Comparison of ENCODE assay signal across 18 cellular contexts in the genomic region with DNA sequence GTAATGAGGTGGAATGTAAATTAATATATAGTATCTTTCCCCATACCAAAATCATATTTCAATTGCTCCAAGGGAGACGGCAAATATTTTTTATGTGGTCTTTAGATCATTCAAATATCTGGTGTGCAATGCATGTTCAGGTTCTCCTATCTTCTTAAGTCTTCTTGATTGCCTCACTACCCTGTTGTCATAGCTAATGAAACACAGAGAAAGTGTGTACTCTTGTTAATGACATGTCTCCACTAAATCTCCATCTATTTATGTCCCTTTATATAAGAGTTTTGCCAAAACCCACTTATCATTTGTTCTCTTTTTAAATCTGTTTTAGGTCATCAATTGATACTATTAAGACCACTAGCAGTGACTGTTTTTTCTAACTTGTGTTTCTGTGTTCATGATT. TPM values are rescaled to one million over a fixed set of nuclear protein-coding genes. Genes with fewer than 3 reads are reported as not detected.
A peak's percentile ranks its signal among the peaks of the same experiment; 100 is the strongest.
DNase-seq lines count a peak whose midpoint lies in the region; ATAC-seq and TF ChIP-seq lines count a peak whose summit lies in the region.
"Had no signal": no experiment of that assay in that cellular context is flagged by ENCODE, and none has a peak within 500 bp of the region (broad histone marks: within the 10 kb centered on the region; RNA-seq: fewer than 3 reads in every experiment).

No MANE protein-coding gene starts in this region.

- H3K9ac ChIP-seq in mesenchymal stem cell (ENCODE audit: low read length): peak overlapping the region; percentile 67
- H3K9ac ChIP-seq in subcutaneous abdominal adipose tissue (ENCODE audit: low read length in 5 of 5): peak overlapping the region in 1 of 5 donors; percentile 60

- no peaks in the 10 kb centered on the region for H3K27me3 ChIP-seq in Panc1 (ENCODE audit: control insufficient read depth, insufficient read depth, low read length)
- no peaks in the 10 kb centered on the region for H3K27me3 ChIP-seq in mesenchymal stem cell (ENCODE audit: control insufficient read depth in 1 of 2, insufficient read depth in 1 of 2, low read length in 2 of 2)
- no peaks in the 10 kb centered on the region for H3K27me3 ChIP-seq in subcutaneous abdominal adipose tissue (ENCODE audit: control insufficient read depth in 5 of 5, insufficient read depth in 4 of 5, low read length in 5 of 5)
- no peaks in the 10 kb centered on the region for H3K27me3 ChIP-seq in CD4-positive, alpha-beta memory T cell (ENCODE audit: insufficient read depth, low read length)

- no peak overlapping the region for H3K4ac ChIP-seq in mesenchymal stem cell (ENCODE audit: low read depth in 1 of 2, low read length in 2 of 2)

- H3K27ac Mint-ChIP-seq in chondrocyte (ENCODE audit: unreplicated experiment): peak overlapping the region; percentile 93
- no peak overlapping the region for H3K27ac Mint-ChIP-seq in CD4-positive, alpha-beta memory T cell
- H3K27ac Mint-ChIP-seq: B cell, nephron progenitor cell had no signal

- CTCF ChIA-PET in Panc1 (lab: Charles Lee): no interaction called here
- CTCF ChIA-PET in CD4-positive, alpha-beta memory T cell (lab: Charles Lee; ENCODE audit: partially characterized antibody): no interaction called here

- POLR2A ChIA-PET in Panc1 (lab: Charles Lee): no interaction called here
- POLR2A ChIA-PET in CD4-positive, alpha-beta memory T cell (lab: Charles Lee; ENCODE audit: partially characterized antibody): no interaction called here

- no peaks in the 10 kb centered on the region for H3K36me3 ChIP-seq in Panc1 (ENCODE audit: control insufficient read depth, insufficient read depth, low read length)
- peaks cover 0 to 3% of the 10 kb centered on the region in 2 experiments for H3K36me3 ChIP-seq in mesenchymal stem cell (ENCODE audit: control insufficient read depth in 1 of 2, insufficient read depth in 2 of 2, low read depth in 1 of 2, low read length in 2 of 2)
- no peaks in the 10 kb centered on the region for H3K36me3 ChIP-seq in subcutaneous abdominal adipose tissue (ENCODE audit: control insufficient read depth in 5 of 5, insufficient read depth in 5 of 5, low read length in 5 of 5)
- no peaks in the 10 kb centered on the region for H3K36me3 ChIP-seq in CD4-positive, alpha-beta memory T cell (ENCODE audit: insufficient read depth, low read length)
- H3K36me3 ChIP-seq: lower lobe of right lung had no signal

- peaks cover 3% of the 10 kb centered on the region for H3K79me1 ChIP-seq in mesenchymal stem cell (replicated peaks; ENCODE audit: low read length, poor library complexity, severe bottlenecking)

- TF ChIP-seq CTCF in Panc1 (IDR thresholded peaks at IDR 0.05) (no peak), chondrocyte (IDR thresholded peaks at IDR 0.05) (no peak)

- H4K91ac ChIP-seq in mesenchymal stem cell (ENCODE audit: low read length): no peak overlapping the region

- no peak overlapping the region for H2BK15ac ChIP-seq in mesenchymal stem cell (ENCODE audit: low read depth, poor library complexity, severe bottlenecking)

- no peak overlapping the region for H2BK120ac ChIP-seq in mesenchymal stem cell (ENCODE audit: low read depth, low read length)

- no peaks in the 10 kb centered on the region for H3K9me3 Mint-ChIP-seq in chondrocyte (ENCODE audit: low read depth)
- H3K9me3 Mint-ChIP-seq in CD4-positive, alpha-beta memory T cell: no peaks in the 10 kb centered on the region
- H3K9me3 Mint-ChIP-seq: nephron progenitor cell had no signal

- peaks cover 97% of the 10 kb centered on the region for H3K4me1 Mint-ChIP-seq in chondrocyte (ENCODE audit: low read depth)
- no peaks in the 10 kb centered on the region for H3K4me1 Mint-ChIP-seq in CD4-positive, alpha-beta memory T cell
- H3K4me1 Mint-ChIP-seq: B cell had no signal

- no peak overlapping the region for H2AFZ ChIP-seq in mesenchymal stem cell (ENCODE audit: low read depth, low read length)

- H3K4me3 ChIP-seq in Panc1 (ENCODE audit: low read depth in 2 of 2, low read length in 2 of 2): no peak overlapping the region
- no peak overlapping the region for H3K4me3 ChIP-seq in mesenchymal stem cell (ENCODE audit: insufficient read depth in 1 of 2, low read depth in 1 of 2, low read length in 2 of 2)
- H3K4me3 ChIP-seq in subcutaneous abdominal adipose tissue (ENCODE audit: low read depth in 1 of 5, low read length in 5 of 5): no peak overlapping the region
- H3K4me3 ChIP-seq in CD4-positive, alpha-beta memory T cell (ENCODE audit: low read length in 2 of 2): no peak overlapping the region
- H3K4me3 ChIP-seq: GM12878, lower lobe of right lung had no signal

- ATAC-seq in Panc1: no peak
- ATAC-seq: GM12878, lower lobe of right lung had no signal

- in situ Hi-C loops in Panc1 (cut with HindIII; ENCODE audit: low pct_unique_long_range_greater_than_20kb, low sequenced_read_pairs): no loop called here

- H3K18ac ChIP-seq in mesenchymal stem cell (ENCODE audit: low read depth in 1 of 2, low read length in 2 of 2): no peak overlapping the region

- no peak overlapping the region for H3K23ac ChIP-seq in mesenchymal stem cell (ENCODE audit: low read length in 2 of 2)

- H3K14ac ChIP-seq in mesenchymal stem cell (ENCODE audit: low read length in 2 of 2): no peak overlapping the region

- H3K9me3 ChIP-seq in Panc1 (ENCODE audit: control insufficient read depth, insufficient read depth, low read depth, low read length) (no peaks in the 10 kb centered on the region), mesenchymal stem cell (ENCODE audit: control insufficient read depth, low read length) (no peaks in the 10 kb centered on the region), subcutaneous abdominal adipose tissue (ENCODE audit: control insufficient read depth in 5 of 5, low read length in 5 of 5) (no peaks in the 10 kb centered on the region)
- no peaks in the 10 kb centered on the region for H3K9me3 ChIP-seq in CD4-positive, alpha-beta memory T cell (ENCODE audit: control insufficient read depth in 1 of 2, low read length in 2 of 2)
- H3K9me3 ChIP-seq: lower lobe of right lung had no signal

- H3K4me2 ChIP-seq in mesenchymal stem cell (ENCODE audit: low read length, poor library complexity, severe bottlenecking): no peak overlapping the region

- peaks cover 3% of the 10 kb centered on the region for H3K36me3 Mint-ChIP-seq in chondrocyte (ENCODE audit: low read depth)
- no peaks in the 10 kb centered on the region for H3K36me3 Mint-ChIP-seq in CD4-positive, alpha-beta memory T cell

- H2BK12ac ChIP-seq in mesenchymal stem cell (ENCODE audit: low read length in 2 of 2): no peak overlapping the region

- peaks cover 29% of the 10 kb centered on the region for H3K4me1 ChIP-seq in Panc1 (ENCODE audit: control insufficient read depth, insufficient read depth, low read length)
- peaks cover 5% of the 10 kb centered on the region for H3K4me1 ChIP-seq in mesenchymal stem cell (ENCODE audit: control insufficient read depth, insufficient read depth, low read depth, low read length)
- peaks cover 4 to 74% (median 71%) of the 10 kb centered on the region in 5 donors for H3K4me1 ChIP-seq in subcutaneous abdominal adipose tissue (ENCODE audit: control insufficient read depth in 5 of 5, insufficient read depth in 5 of 5, low read length in 5 of 5)
- H3K4me1 ChIP-seq in CD4-positive, alpha-beta memory T cell (ENCODE audit: insufficient read depth, low read length): no peaks in the 10 kb centered on the region

- intact Hi-C loops in Panc1 (cut with micrococcal nuclease; ENCODE audit: unreplicated experiment): no loop called here
- intact Hi-C loops in CD4-positive, alpha-beta memory T cell (cut with micrococcal nuclease): no loop called here

- H3K27me3 Mint-ChIP-seq in chondrocyte (ENCODE audit: low read depth): no peaks in the 10 kb centered on the region
- peaks cover 2 to 7% of the 10 kb centered on the region in 2 donors for H3K27me3 Mint-ChIP-seq in CD4-positive, alpha-beta memory T cell

- DNase-seq in Panc1 (ENCODE audit: low read depth, low spot score) (no peak), chondrocyte (ENCODE audit: low spot score) (no peak), mesenchymal stem cell (no peak), NCI-H1048 (lab: John Stamatoyannopoulos, UW) (no peak), NCI-H526 treated with DMSO at 0.1 percent for 48 hours (lab: John Stamatoyannopoulos, UW) (no peak)
- DNase-seq in CD4-positive, alpha-beta memory T cell: no peak
- DNase-seq: activated CD4-positive, alpha-beta T cell treated with anti-CD3 and anti-CD28 coated beads for 4 hours; activated CD8-positive, alpha-beta memory T cell treated with anti-CD3 and anti-CD28 coated beads, Interleukin-2, amount 50 U/mL, for 4 hours; dermis blood vessel endothelial cell; lower lobe of right lung; NCI-H226; nephron progenitor cell; stimulated activated CD4-positive, alpha-beta T cell treated with anti-CD3 and anti-CD28 coated beads, Interleukin-1b, Interleukin-23, amount 100 ng/mL, for 48 hours; substantia nigra; T1000 had no signal

- no TSS peak for BruUV-seq in Panc1 (replicated peaks; lab: Mats Ljungman, UMichigan)

- no CpG with 5 or more reads among the region's 1 CpG for WGBS in mesenchymal stem cell

- H2BK5ac ChIP-seq in mesenchymal stem cell (ENCODE audit: low read depth, low read length, poor library complexity, severe bottlenecking): no peak overlapping the region

- peak overlapping the region; percentile 81 for H3K27ac ChIP-seq in Panc1 (ENCODE audit: low read length)
- peak overlapping the region; percentile 70 for H3K27ac ChIP-seq in mesenchymal stem cell (ENCODE audit: low read length, poor library complexity, severe bottlenecking)
- peak overlapping the region; percentile 98 for H3K27ac ChIP-seq in subcutaneous abdominal adipose tissue (ENCODE audit: low read depth, low read length)
- no peak overlapping the region for H3K27ac ChIP-seq in CD4-positive, alpha-beta memory T cell (ENCODE audit: low read depth, low read length)

- no peak overlapping the region for H2AK5ac ChIP-seq in mesenchymal stem cell (ENCODE audit: low read length, severe bottlenecking)

- no peak overlapping the region for H3K4me3 Mint-ChIP-seq in chondrocyte (ENCODE audit: unreplicated experiment)
- no peak overlapping the region for H3K4me3 Mint-ChIP-seq in CD4-positive, alpha-beta memory T cell
- H3K4me3 Mint-ChIP-seq: B cell, nephron progenitor cell had no signal

- no peak overlapping the region for H4K8ac ChIP-seq in mesenchymal stem cell (ENCODE audit: low read length)

RNA-seq across cellular contexts. Expression of gene STARD13, which starts 6.6 kb away (rescaled TPM):
- total RNA-seq in Panc1 (2021; ENCODE audit: unreplicated experiment): 6.5 TPM
- polyA plus RNA-seq in Panc1 (2012; ENCODE audit: insufficient read length): 2.8 TPM
- 37.6 to 57.8 TPM (median 41.0 TPM) in 3 replicates for total RNA-seq in chondrocyte
- 16.1 TPM for polyA plus RNA-seq in mesenchymal stem cell (2013, experiment 1 of 2)
- polyA plus RNA-seq in mesenchymal stem cell (2013, experiment 2 of 2): 14.5 TPM
- under 1 TPM; 0.36 to 0.44 TPM for total RNA-seq in CD4-positive, alpha-beta memory T cell
- polyA plus RNA-seq in CD4-positive, alpha-beta memory T cell: not detected
